ENCODE assay signal across 1 cellular context in genomic region chr19:36114763-36115452, GRCh38.
A peak's percentile ranks its signal among the peaks of the same experiment; 100 is the strongest.
TF ChIP-seq lines count a peak whose summit lies in the region.

TSS of gene POLR2I (minus strand) at chr19:36114875. CDS start at chr19:36114856, 19 bp downstream.

TF ChIP-seq in HepG2, 621 proteins besides CTCF, POLR2A, EP300 and RAD21 (continued from another document and continues in another):
- TF ChIP-seq GMEB1 (CRISPR knock-in tag; IDR thresholded peaks at IDR 0.05; ENCODE audit: borderline replicate concordance) (peak; percentile 81), KDM3A (CRISPR knock-in tag; IDR thresholded peaks at IDR 0.05; ENCODE audit: low read depth) (peak; percentile 66; the same call in 1 of the 2 replicates), ZNF557 (CRISPR knock-in tag; IDR thresholded peaks at IDR 0.05) (peak; percentile 90; the same call in 1 of the 2 replicates), RFX1 (IDR thresholded peaks at IDR 0.05) (peak; percentile 69), ATF5 (CRISPR knock-in tag; IDR thresholded peaks at IDR 0.05; ENCODE audit: low read depth) (0 out of 2 replicates have a peak, but pooled peaks have one; percentile 69), ZMAT5 (CRISPR knock-in tag; IDR thresholded peaks at IDR 0.05; ENCODE audit: borderline replicate concordance, low read depth) (no peak), ZNF468 (CRISPR knock-in tag; IDR thresholded peaks at IDR 0.05) (0 out of 2 replicates have a peak, but pooled peaks have one; percentile 87), ZFX (CRISPR knock-in tag; IDR thresholded peaks at IDR 0.05; ENCODE audit: low read depth) (peak; percentile 59), MAX (IDR thresholded peaks at IDR 0.05) (peak; percentile 100), ZNF644 (CRISPR knock-in tag; IDR thresholded peaks at IDR 0.05; ENCODE audit: low read depth) (no peak), SNAPC2 (CRISPR knock-in tag; IDR thresholded peaks at IDR 0.05) (peak; percentile 61; the same call in 1 of the 2 replicates), ZNF510 (CRISPR knock-in tag; IDR thresholded peaks at IDR 0.05; ENCODE audit: low read depth) (peak; percentile 89; the same call in 1 of the 2 replicates), ASH2L (IDR thresholded peaks at IDR 0.05; ENCODE audit: insufficient read length, low read depth, low read length) (peak; percentile 92), NFYC (CRISPR knock-in tag; IDR thresholded peaks at IDR 0.05) (peak; percentile 93), ZNF891 (CRISPR knock-in tag; IDR thresholded peaks at IDR 0.05) (peak; percentile 63; the same call in 1 of the 2 replicates), SMAD1 (CRISPR knock-in tag; IDR thresholded peaks at IDR 0.05; ENCODE audit: borderline replicate concordance, low read depth) (no peak), MZF1 (CRISPR knock-in tag; IDR thresholded peaks at IDR 0.05; ENCODE audit: borderline replicate concordance) (no peak), KLF9 (CRISPR knock-in tag; IDR thresholded peaks at IDR 0.05; ENCODE audit: low read depth) (0 out of 2 replicates have a peak, but pooled peaks have one; percentile 76), FOXO1 (CRISPR knock-in tag; IDR thresholded peaks at IDR 0.05) (0 out of 2 replicates have a peak, but pooled peaks have one; percentile 34), ZFYVE20 (CRISPR knock-in tag; IDR thresholded peaks at IDR 0.05; ENCODE audit: borderline replicate concordance, low read depth) (0 out of 2 replicates have a peak, but pooled peaks have one; percentile 63), ZNF792 (CRISPR knock-in tag; IDR thresholded peaks at IDR 0.05) (peak; percentile 95), HNF4A (CRISPR knock-in tag; IDR thresholded peaks at IDR 0.05) (no peak), USF2 (IDR thresholded peaks at IDR 0.05; ENCODE audit: low read depth, low read length) (peak; percentile 45), USF2 (CRISPR knock-in tag; IDR thresholded peaks at IDR 0.05; ENCODE audit: borderline replicate concordance) (no peak), ZNF256 (CRISPR knock-in tag; conservative IDR thresholded peaks at IDR 0.05) (peak; percentile 91; the same call in 1 of the 2 replicates), ZNF331 (CRISPR knock-in tag; IDR thresholded peaks at IDR 0.05) (peak; percentile 95), HES4 (CRISPR knock-in tag; IDR thresholded peaks at IDR 0.05; ENCODE audit: borderline replicate concordance) (peak; percentile 85; the same call in 1 of the 2 replicates), ZNF776 (CRISPR knock-in tag; IDR thresholded peaks at IDR 0.05) (peak; percentile 67; the same call in 1 of the 2 replicates), PRDM4 (CRISPR knock-in tag; IDR thresholded peaks at IDR 0.05; ENCODE audit: borderline replicate concordance) (no peak), FLYWCH1 (CRISPR knock-in tag; IDR thresholded peaks at IDR 0.05) (no peak), FOXP4 (CRISPR knock-in tag; IDR thresholded peaks at IDR 0.05) (peak; percentile 74; the same call in 1 of the 2 replicates), THAP9 (CRISPR knock-in tag; IDR thresholded peaks at IDR 0.05; ENCODE audit: borderline replicate concordance) (peak; percentile 86), SPEN (CRISPR knock-in tag; IDR thresholded peaks at IDR 0.05; ENCODE audit: low read depth) (peak; percentile 64; the same call in 1 of the 2 replicates), ZNF589 (CRISPR knock-in tag; conservative IDR thresholded peaks at IDR 0.05) (peak; percentile 87), BCL3 (CRISPR knock-in tag; IDR thresholded peaks at IDR 0.05) (peak; percentile 63; the same call in 1 of the 2 replicates), ZNF619 (CRISPR knock-in tag; IDR thresholded peaks at IDR 0.05) (peak; percentile 63), DRAP1 (CRISPR knock-in tag; IDR thresholded peaks at IDR 0.05) (peak; percentile 12; the same call in 1 of the 2 replicates), NFYB (CRISPR knock-in tag; IDR thresholded peaks at IDR 0.05) (peak; percentile 90), SATB2 (CRISPR knock-in tag; IDR thresholded peaks at IDR 0.05) (peak; percentile 82; the same call in 1 of the 2 replicates), TBX2 (CRISPR knock-in tag; IDR thresholded peaks at IDR 0.05; ENCODE audit: borderline replicate concordance) (peak; percentile 57; the same call in 1 of the 2 replicates), ZBTB39 (CRISPR knock-in tag; IDR thresholded peaks at IDR 0.05) (no peak), ZNF768 (CRISPR knock-in tag; IDR thresholded peaks at IDR 0.05) (peak; percentile 77; the same call in 1 of the 2 replicates), ZNF274 (CRISPR knock-in tag; IDR thresholded peaks at IDR 0.05) (peak; percentile 82), ZNF121 (CRISPR knock-in tag; IDR thresholded peaks at IDR 0.05) (0 out of 2 replicates have a peak, but pooled peaks have one; percentile 54), ZNF232 (CRISPR knock-in tag; IDR thresholded peaks at IDR 0.05; ENCODE audit: borderline replicate concordance) (peak; percentile 95), ZMYM4 (CRISPR knock-in tag; IDR thresholded peaks at IDR 0.05) (peak; percentile 45; the same call in 1 of the 2 replicates)
